Comparison of ENCODE assay signal across 8 cellular contexts in genomic region chr1:13813398-13814012, GRCh38.
DNase-seq lines count a peak whose midpoint lies in the region; ATAC-seq and TF ChIP-seq lines count a peak whose summit lies in the region.

No MANE protein-coding gene starts in this region.

- TF ChIP-seq CTCF in AG10803 (conservative IDR thresholded peaks at IDR 0.05; ENCODE audit: low read length), result peak; percentile 59

- H3K4me3 Mint-ChIP-seq in activated T-cell treated with anti-CD3 and anti-CD28 coated beads, Interleukin-2, amount 50 U/mL, for 24 hours, result no peak overlapping the region

- no peak for ATAC-seq in HG02759 (IDR thresholded peaks at IDR 0.05; ENCODE audit: unreplicated experiment)

- H3K27ac Mint-ChIP-seq in activated T-cell treated with anti-CD3 and anti-CD28 coated beads, Interleukin-2, amount 50 U/mL, for 24 hours, result no peak overlapping the region

- H3K27me3 Mint-ChIP-seq in activated T-cell treated with anti-CD3 and anti-CD28 coated beads, Interleukin-2, amount 50 U/mL, for 24 hours, result no peaks in the 10 kb centered on the region

- H3K4me1 Mint-ChIP-seq in activated T-cell treated with anti-CD3 and anti-CD28 coated beads, Interleukin-2, amount 50 U/mL, for 24 hours (ENCODE audit: low read depth), result peaks cover 24% of the 10 kb centered on the region

- DNase-seq in AG10803 (ENCODE audit: low read depth), result peak; percentile 21
- peak; percentile 34 for DNase-seq in Jurkat, Clone E6-1 (ENCODE audit: low read depth, low spot score)
- peak; percentile 76 for DNase-seq in activated T-cell treated with anti-CD3 and anti-CD28 coated beads, Interleukin-2, amount 50 U/mL, for 24 hours
- peak; percentile 69 for DNase-seq in germinal center (ENCODE audit: low spot score)
- DNase-seq in stimulated activated CD4-positive, alpha-beta T cell treated with anti-CD3 and anti-CD28 coated beads, Interleukin-15, amount 100 ng/mL, for 48 hours (ENCODE audit: low read depth in 2 of 2), result peak; percentile 16 to 38
- no peak for DNase-seq in NCI-H2227 treated with DMSO at 0.1 percent for 48 hours (lab: John Stamatoyannopoulos, UW)
- no peak for DNase-seq in NCI-H2107 (lab: John Stamatoyannopoulos, UW)

- peaks cover 11% of the 10 kb centered on the region for H3K36me3 Mint-ChIP-seq in activated T-cell treated with anti-CD3 and anti-CD28 coated beads, Interleukin-2, amount 50 U/mL, for 24 hours (ENCODE audit: low read depth)

- no peak overlapping the region for H3K4me3 ChIP-seq in AG10803 (ENCODE audit: low read length)
- H3K4me3 ChIP-seq in Jurkat, Clone E6-1 (ENCODE audit: low read length), result 0 out of 2 replicates have a peak overlapping the region, but pooled peaks have one; percentile 18

- no peaks in the 10 kb centered on the region for H3K9me3 Mint-ChIP-seq in activated T-cell treated with anti-CD3 and anti-CD28 coated beads, Interleukin-2, amount 50 U/mL, for 24 hours

Comparison
In these comparisons a context has a peak if more than half of its experiments do, and no peak if none do; other contexts are left out.
1. DNase-seq: peak in AG10803 (single experiment), Jurkat, Clone E6-1 (single experiment), activated T-cell treated with anti-CD3 and anti-CD28 coated beads, Interleukin-2, amount 50 U/mL, for 24 hours (single experiment), germinal center (single experiment) and stimulated activated CD4-positive, alpha-beta T cell treated with anti-CD3 and anti-CD28 coated beads, Interleukin-15, amount 100 ng/mL, for 48 hours (2 of 2); none in NCI-H2227 treated with DMSO at 0.1 percent for 48 hours (single experiment) and NCI-H2107 (single experiment).